18 cellular contexts compared by ENCODE assay signal in genomic region chr1:219476716-219477115, GRCh38.
A peak's percentile ranks its signal among the peaks of the same experiment; 100 is the strongest.
DNase-seq lines count a peak whose midpoint lies in the region; ATAC-seq, FAIRE-seq and TF ChIP-seq lines count a peak whose summit lies in the region.
"Had no signal": no experiment of that assay in that cellular context is flagged by ENCODE, and none has a peak within 500 bp of the region (broad histone marks: within the 10 kb centered on the region; RNA-seq: fewer than 3 reads in every experiment).

No MANE protein-coding gene starts in this region.

- WGBS in GM12878 (ENCODE audit: insufficient coverage, insufficient replicate concordance, low lambda C conversion rate, missing lambda C conversion rate) = 92% methylated on average over 1 of the region's 1 CpG

- no peak for DNase-seq in GM12878 (ENCODE audit: low read depth, low spot score)
- DNase-seq in NCI-H1105 treated with DMSO at 0.1 percent for 48 hours (lab: John Stamatoyannopoulos, UW) = no peak
- no peak for DNase-seq in C1 segment of cervical spinal cord (lab: John Stamatoyannopoulos, UW)
- DNase-seq in anterior cingulate cortex (lab: John Stamatoyannopoulos, UW) = no peak
- DNase-seq: activated CD4-positive, alpha-beta T cell treated with anti-CD3 and anti-CD28 coated beads, Interleukin-2, amount 10 ng/mL, durations not matched to agents 24 days and 14 days; activated naive CD8-positive, alpha-beta T cell treated with anti-CD3 and anti-CD28 coated beads, Interleukin-2, amount 10 ng/mL, durations not matched to agents 7 days and 5 days; effector memory CD8-positive, alpha-beta T cell; foreskin fibroblast; left lung; NCI-H187; OCI-M1; ovary; stimulated activated naive CD8-positive, alpha-beta T cell treated with anti-CD3 and anti-CD28 coated beads, Interleukin-15, Interleukin-2, amounts not matched to agents 100 U/mL and 50 U/mL, for 24 hours had no signal

- no peak overlapping the region for H3K4me3 ChIP-seq in GM12878
- H3K4me3 ChIP-seq: cardiac muscle cell, left lung, ovary, skin epidermis had no signal

- RAD21 ChIA-PET in GM12878 (lab: Charles Lee; ENCODE audit: unreplicated experiment) = no interaction called here

- no peak overlapping the region for H2AFZ ChIP-seq in GM12878 (ENCODE audit: control insufficient read depth, low read depth, low read length)

- TF ChIP-seq POLR2A in GM12878 (IDR thresholded peaks at IDR 0.05; ENCODE audit: low read depth, low read length) = no peak

- no peak for TF ChIP-seq CTCF in GM12878 (IDR thresholded peaks at IDR 0.05 in 2 of 3, conservative IDR thresholded peaks at IDR 0.05 in 1 of 3; ENCODE audit: control insufficient read depth in 2 of 3, extremely low read depth in 1 of 3, insufficient read depth in 1 of 3, low read depth in 3 of 3, low read length in 3 of 3)

- in situ Hi-C loops in GM12878 (cut with MboI) = no loop called here

- H3K9me3 ChIP-seq in GM12878 (replicated peaks; ENCODE audit: control insufficient read depth, insufficient read depth, low read length) = no peaks in the 10 kb centered on the region; the same call in 2 of the 3 replicates
- H3K9me3 ChIP-seq: left lung, ovary had no signal

- intact Hi-C loops in GM12878 (cut with micrococcal nuclease; ENCODE audit: unreplicated experiment) = loop anchor here (2.0 kb wide), 1 partner anchor 48 kb away; no protein-coding TSS in a partner anchor

- H3K27ac ChIP-seq in GM12878 (ENCODE audit: control insufficient read depth, insufficient read depth) = no peak overlapping the region
- H3K27ac ChIP-seq: cardiac muscle cell, left lung, ovary, skin epidermis had no signal

- SMC1A ChIA-PET in GM12878 (lab: Charles Lee; ENCODE audit: uncharacterized antibody, unreplicated experiment) = interaction anchor here (0.6 kb wide), 1 partner anchor 18 kb away, joined by 3 read pairs; no protein-coding TSS in a partner anchor

- H3K36me3 ChIP-seq in GM12878 (ENCODE audit: control insufficient read depth in 2 of 2, insufficient read depth in 2 of 2, low read length in 1 of 2) = no peaks in the 10 kb centered on the region
- H3K36me3 ChIP-seq: cardiac muscle cell, left lung, ovary had no signal

- no TSS peak for BruUV-seq in GM12878 (replicated peaks; lab: Mats Ljungman, UMichigan)

- ATAC-seq in GM19043 (IDR thresholded peaks at IDR 0.05; ENCODE audit: low read depth, unreplicated experiment) = peak; percentile 48
- peak; percentile 36 for ATAC-seq in GM21619 (IDR thresholded peaks at IDR 0.05; ENCODE audit: unreplicated experiment)
- ATAC-seq in HG03066 (IDR thresholded peaks at IDR 0.05; ENCODE audit: low read depth, unreplicated experiment) = peak; percentile 31
- ATAC-seq in GM12878 = peak; percentile 21
- ATAC-seq: effector memory CD8-positive, alpha-beta T cell; left lung; stimulated activated naive CD8-positive, alpha-beta T cell treated with anti-CD3 and anti-CD28 coated beads, Interleukin-15, Interleukin-2, amounts not matched to agents 100 U/mL and 50 U/mL, for 24 hours had no signal

- POLR2A ChIA-PET in GM12878 (lab: Charles Lee) = no interaction called here

- H3K4me1 ChIP-seq in GM12878 (ENCODE audit: control insufficient read depth, insufficient read depth, low read length) = peaks cover 18% of the 10 kb centered on the region
- H3K4me1 ChIP-seq: left lung had no signal

- no peak overlapping the region for H3K9ac ChIP-seq in GM12878 (ENCODE audit: control insufficient read depth, insufficient read depth, low read length)

- H3K27me3 ChIP-seq in GM12878 (replicated peaks in 1 of 2; ENCODE audit: control insufficient read depth in 2 of 2, insufficient read depth in 2 of 2, low read length in 1 of 2) = no peaks in the 10 kb centered on the region
- H3K27me3 ChIP-seq: cardiac muscle cell, left lung, ovary had no signal

- TF ChIP-seq RAD21 in GM12878 (IDR thresholded peaks at IDR 0.05; ENCODE audit: insufficient read depth, low read depth, low read length) = no peak

- H3K79me2 ChIP-seq in GM12878 (ENCODE audit: control insufficient read depth, insufficient read depth, low read length) = no peaks in the 10 kb centered on the region

- H3K4me2 ChIP-seq in GM12878 (ENCODE audit: control insufficient read depth, insufficient read depth) = peak overlapping the region; percentile 32

- FAIRE-seq in GM12878 (lab: Jason Lieb, UNC) = no peak

- H4K20me1 ChIP-seq in GM12878 (ENCODE audit: control insufficient read depth, insufficient read depth) = no peaks in the 10 kb centered on the region

- CTCF ChIA-PET in GM12878 (lab: Yijun Ruan, JAX) = interaction anchor here (1.1 kb wide), 1 partner anchor 347 kb away, joined by 3 read pairs; no protein-coding TSS in a partner anchor

- no peak for TF ChIP-seq EP300 in GM12878 (IDR thresholded peaks at IDR 0.05; ENCODE audit: borderline replicate concordance in 1 of 2, control insufficient read depth in 1 of 2, low read depth in 2 of 2, low read length in 2 of 2)

TF ChIP-seq in GM12878, 131 proteins besides CTCF, POLR2A, EP300 and RAD21 (continues in another document):
- TF ChIP-seq USF1 (IDR thresholded peaks at IDR 0.05; ENCODE audit: borderline replicate concordance, extremely low read length, insufficient read depth, low read depth, low read length) (no peak), RUNX3 (IDR thresholded peaks at IDR 0.05; ENCODE audit: low read length) (no peak; the same call in 1 of the 2 replicates), SMC3 (IDR thresholded peaks at IDR 0.05; ENCODE audit: borderline replicate concordance, low read length) (no peak), BCLAF1 (IDR thresholded peaks at IDR 0.05) (no peak), IKZF2 (IDR thresholded peaks at IDR 0.05) (no peak), TARDBP (IDR thresholded peaks at IDR 0.05; ENCODE audit: borderline replicate concordance) (no peak), SKIL (IDR thresholded peaks at IDR 0.05; ENCODE audit: low read depth, poor library complexity, severe bottlenecking) (no peak), FOXK2 (IDR thresholded peaks at IDR 0.05) (no peak), ATF2 (IDR thresholded peaks at IDR 0.05; ENCODE audit: low read length) (peak; percentile 40; the same call in 1 of the 2 replicates), MTA2 (IDR thresholded peaks at IDR 0.05; ENCODE audit: low read depth) (no peak)
